ENCODE assay signal across 19 cellular contexts in the genomic region with DNA sequence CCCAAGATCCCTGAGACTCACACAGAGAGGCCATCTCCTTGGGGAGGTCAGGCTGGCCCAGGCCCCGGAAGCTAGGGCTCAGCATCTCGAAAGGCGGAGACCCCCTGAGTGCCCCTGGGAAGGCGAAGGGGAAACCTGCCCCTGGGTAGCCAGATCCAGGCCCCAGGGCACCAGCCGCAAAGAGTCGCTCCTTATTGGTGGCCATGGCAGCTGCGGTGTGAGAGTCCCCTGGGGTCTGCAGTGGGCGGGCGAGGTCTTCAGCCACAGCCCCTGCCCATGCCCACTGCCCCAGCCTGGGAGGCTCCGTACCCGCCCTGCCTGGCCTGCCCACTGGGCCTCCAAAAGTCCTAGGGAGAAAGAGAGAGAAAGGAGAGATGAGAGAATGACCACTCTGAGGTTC. TPM values are rescaled to one million over a fixed set of nuclear protein-coding genes. Genes with fewer than 3 reads are reported as not detected.
DNase-seq lines count a peak whose midpoint lies in the region; ATAC-seq and TF ChIP-seq lines count a peak whose summit lies in the region.
"Had no signal": no experiment of that assay in that cellular context is flagged by ENCODE, and none has a peak within 500 bp of the region (broad histone marks: within the 10 kb centered on the region; RNA-seq: fewer than 3 reads in every experiment).

No MANE protein-coding gene starts in this region.

- peak overlapping the region in 4 of 7 donors; percentile 59 to 98 (median 84) for H3K27ac Mint-ChIP-seq in CD4-positive, alpha-beta memory T cell
- peak overlapping the region; percentile 95 for H3K27ac Mint-ChIP-seq in T-helper 17 cell
- H3K27ac Mint-ChIP-seq in nephron progenitor cell = no peak overlapping the region

- intact Hi-C loops in CD4-positive, alpha-beta memory T cell (cut with micrococcal nuclease) = no loop called here
- intact Hi-C loops in lower lobe of right lung (cut with DNase I) (no loop called here), spleen (cut with DNase I; ENCODE audit: low total_unique reads) (no loop called here)

- CTCF ChIA-PET in CD4-positive, alpha-beta memory T cell (lab: Charles Lee; ENCODE audit: partially characterized antibody) = no interaction called here

- ATAC-seq in T-helper 17 cell (no peak), lower lobe of right lung (no peak), HG03135 (IDR thresholded peaks at IDR 0.05; ENCODE audit: unreplicated experiment) (no peak), GM19397 (IDR thresholded peaks at IDR 0.05; ENCODE audit: unreplicated experiment) (no peak)
- ATAC-seq: GM12878, Right ventricle myocardium inferior had no signal

- H3K27ac ChIP-seq in CD4-positive, alpha-beta memory T cell (ENCODE audit: low read depth, low read length) = no peak overlapping the region
- no peak overlapping the region for H3K27ac ChIP-seq in lower lobe of right lung
- no peak overlapping the region for H3K27ac ChIP-seq in spleen
- H3K27ac ChIP-seq: GM23248 had no signal

- TF ChIP-seq CTCF in lower lobe of right lung (IDR thresholded peaks at IDR 0.05) = no peak
- TF ChIP-seq CTCF in spleen (IDR thresholded peaks at IDR 0.05 in 8 of 11, conservative IDR thresholded peaks at IDR 0.05 in 3 of 11) = no peak
- TF ChIP-seq CTCF in nephron progenitor cell (IDR thresholded peaks at IDR 0.05) = no peak

- no peak for DNase-seq in CD4-positive, alpha-beta memory T cell
- DNase-seq in T-helper 17 cell = no peak
- DNase-seq in lower lobe of right lung = peak; percentile 32
- peak; percentile 70 for DNase-seq in spleen
- no peak for DNase-seq in nephron progenitor cell
- DNase-seq: AML-193, DMS79, GM23248, KG1, MG63, NCI-H1092 treated with DMSO at 0.1 percent for 48 hours, NCI-H187, NCI-H2171, NCI-H774 had no signal

- H3K4me3 Mint-ChIP-seq in CD4-positive, alpha-beta memory T cell = peak overlapping the region in 3 of 8 donors; percentile 36 to 55 (median 53)
- peak overlapping the region; percentile 74 for H3K4me3 Mint-ChIP-seq in T-helper 17 cell
- no peak overlapping the region for H3K4me3 Mint-ChIP-seq in nephron progenitor cell

- no peak for TF ChIP-seq POLR2A in spleen (IDR thresholded peaks at IDR 0.05)

- H3K4me1 Mint-ChIP-seq in CD4-positive, alpha-beta memory T cell = peaks cover 51 to 87% (median 71%) of the 10 kb centered on the region in 4 donors
- H3K4me1 Mint-ChIP-seq in T-helper 17 cell (peaks cover 80% of the 10 kb centered on the region), nephron progenitor cell (peaks cover 63% of the 10 kb centered on the region)

- no peaks in the 10 kb centered on the region for H3K27me3 ChIP-seq in CD4-positive, alpha-beta memory T cell (ENCODE audit: insufficient read depth, low read length)
- H3K27me3 ChIP-seq in lower lobe of right lung (ENCODE audit: low read depth) (no peaks in the 10 kb centered on the region), spleen (replicated peaks in 1 of 7) (peaks cover 0 to 13% (median 0%) of the 10 kb centered on the region in 7 donors)
- H3K27me3 ChIP-seq: MG63 had no signal

- peaks cover 85% of the 10 kb centered on the region for H3K4me1 ChIP-seq in CD4-positive, alpha-beta memory T cell (ENCODE audit: insufficient read depth, low read length)
- H3K4me1 ChIP-seq in lower lobe of right lung = peaks cover 61% of the 10 kb centered on the region
- peaks cover 16 to 48% (median 36%) of the 10 kb centered on the region in 6 donors for H3K4me1 ChIP-seq in spleen

- H3K9me3 ChIP-seq in CD4-positive, alpha-beta memory T cell (ENCODE audit: control insufficient read depth in 1 of 2, low read length in 2 of 2) = no peaks in the 10 kb centered on the region
- H3K9me3 ChIP-seq in T-helper 17 cell (ENCODE audit: control insufficient read depth, low read length, poor library complexity, severe bottlenecking) (no peaks in the 10 kb centered on the region), lower lobe of right lung (no peaks in the 10 kb centered on the region), spleen (no peaks in the 10 kb centered on the region)
- H3K9me3 ChIP-seq: MG63 had no signal

- 93 to 96% (median 95%) methylated on average over 9 to 11 of the region's 11 CpGs for WGBS in spleen, 5 donors

- H3K36me3 ChIP-seq in CD4-positive, alpha-beta memory T cell (ENCODE audit: insufficient read depth, low read length) = peaks cover 3% of the 10 kb centered on the region
- H3K36me3 ChIP-seq in lower lobe of right lung (peaks cover 7% of the 10 kb centered on the region), spleen (no peaks in the 10 kb centered on the region)
- H3K36me3 ChIP-seq: MG63 had no signal

- no peaks in the 10 kb centered on the region for H3K9me3 Mint-ChIP-seq in CD4-positive, alpha-beta memory T cell
- H3K9me3 Mint-ChIP-seq in nephron progenitor cell = no peaks in the 10 kb centered on the region

- no peaks in the 10 kb centered on the region for H3K27me3 Mint-ChIP-seq in CD4-positive, alpha-beta memory T cell
- H3K27me3 Mint-ChIP-seq in T-helper 17 cell = no peaks in the 10 kb centered on the region
- no peaks in the 10 kb centered on the region for H3K27me3 Mint-ChIP-seq in nephron progenitor cell (ENCODE audit: low read depth, poor library complexity)

- H3K36me3 Mint-ChIP-seq in CD4-positive, alpha-beta memory T cell = peaks cover 5 to 18% of the 10 kb centered on the region in 2 donors
- H3K36me3 Mint-ChIP-seq in T-helper 17 cell (ENCODE audit: low read depth) = peaks cover 11% of the 10 kb centered on the region
- no peaks in the 10 kb centered on the region for H3K36me3 Mint-ChIP-seq in nephron progenitor cell (ENCODE audit: low read depth)

- no peak overlapping the region for H3K4me3 ChIP-seq in CD4-positive, alpha-beta memory T cell (ENCODE audit: low read length in 2 of 2)
- H3K4me3 ChIP-seq in lower lobe of right lung (no peak overlapping the region), spleen (no peak overlapping the region)
- H3K4me3 ChIP-seq: GM12878, GM23248, MG63 had no signal

- POLR2A ChIA-PET in CD4-positive, alpha-beta memory T cell (lab: Charles Lee; ENCODE audit: partially characterized antibody) = interaction anchor here (1.3 to 1.5 kb wide), 3 partner anchors 8 to 27 kb away, joined by 3 to 5 read pairs (median 3); a partner anchor contains a TSS

RNA-seq across cellular contexts. Expression of a gene that starts 4.7 kb away (rescaled TPM):
- 10 to 100 TPM; 84.7 to 86.0 TPM for total RNA-seq in CD4-positive, alpha-beta memory T cell
- polyA plus RNA-seq in CD4-positive, alpha-beta memory T cell = 10 to 100 TPM; 13.2 to 25.1 TPM
- total RNA-seq in T-helper 17 cell = 10 to 100 TPM; 57.6 to 57.8 TPM
- total RNA-seq in lower lobe of right lung = 30.1 TPM
- 10 to 100 TPM in 5 of 7 donors, 1 to 10 TPM in 2; 9.4 to 20.8 (median 14.4) TPM for total RNA-seq in spleen
- polyA plus RNA-seq in spleen = 10 to 100 TPM in 1 of 3 donors, 1 to 10 TPM in 2; 4.6 to 10.1 (median 4.9) TPM

RNA-seq across cellular contexts. Expression of a gene that starts 20.3 kb away (rescaled TPM):
- total RNA-seq in CD4-positive, alpha-beta memory T cell = 100 to 1,000 TPM; 382 to 397 TPM
- polyA plus RNA-seq in CD4-positive, alpha-beta memory T cell = 100 to 1,000 TPM; 271 to 374 TPM
- total RNA-seq in T-helper 17 cell (100 to 1,000 TPM; 306 to 367 TPM), lower lobe of right lung (9.7 TPM), spleen (10 to 100 TPM; 35.5 to 75.5 (median 62.2) TPM)
- 10 to 100 TPM; 23.9 to 62.5 (median 46.5) TPM for polyA plus RNA-seq in spleen
- total RNA-seq: NCI-H460 had no signal

RNA-seq across cellular contexts. Expression of a gene that starts 40.8 kb away (rescaled TPM):
- under 1 TPM; 0.20 to 0.55 TPM for total RNA-seq in CD4-positive, alpha-beta memory T cell
- under 1 TPM in 1 of 2 donors, not detected in 1; 0.16 TPM for polyA plus RNA-seq in CD4-positive, alpha-beta memory T cell
- total RNA-seq in T-helper 17 cell = under 1 TPM; 0.30 to 0.83 TPM
- total RNA-seq in lower lobe of right lung = 2.2 TPM
- total RNA-seq in spleen = 1 to 10 TPM; 1.7 to 7.2 (median 4.7) TPM
- polyA plus RNA-seq in spleen = 1 to 10 TPM in 1 of 3 donors, under 1 TPM in 2; 0.85 to 1.9 (median 0.93) TPM

RNA-seq across cellular contexts. Expression of a gene that starts 46.6 kb away (rescaled TPM):
- total RNA-seq in CD4-positive, alpha-beta memory T cell = 10 to 100 TPM; 62.5 to 64.2 TPM
- polyA plus RNA-seq in CD4-positive, alpha-beta memory T cell = 1 to 10 TPM; 1.1 to 2.9 TPM
- 10 to 100 TPM; 57.2 to 61.0 TPM for total RNA-seq in T-helper 17 cell
- 39.2 TPM for total RNA-seq in lower lobe of right lung
- 10 to 100 TPM; 33.7 to 73.0 (median 39.7) TPM for total RNA-seq in spleen
- polyA plus RNA-seq in spleen = 10 to 100 TPM; 17.9 to 36.3 (median 34.1) TPM

RNA-seq across cellular contexts. Expression of a gene that starts 46.8 kb away (rescaled TPM):
- 100 to 1,000 TPM; 109 to 113 TPM for total RNA-seq in CD4-positive, alpha-beta memory T cell
- 1 to 10 TPM in 1 of 2 donors, under 1 TPM in 1; 0.90 to 3.5 TPM for polyA plus RNA-seq in CD4-positive, alpha-beta memory T cell
- 10 to 100 TPM; 24.3 to 34.6 TPM for total RNA-seq in T-helper 17 cell
- 49.5 TPM for total RNA-seq in lower lobe of right lung
- total RNA-seq in spleen = 10 to 100 TPM; 23.6 to 66.1 (median 45.1) TPM
- 10 to 100 TPM in 1 of 3 donors, 1 to 10 TPM in 2; 5.6 to 12.1 (median 7.5) TPM for polyA plus RNA-seq in spleen

Comparison
In these comparisons a context has a peak if more than half of its experiments do, and no peak if none do; other contexts are left out.
1. DNase-seq: peak in lower lobe of right lung (single experiment) and spleen (single experiment); none in CD4-positive, alpha-beta memory T cell (0 of 5), T-helper 17 cell (0 of 3) and nephron progenitor cell (single experiment).
2. RNA of a gene that starts 20.3 kb away (total RNA-seq): 382 to 397 TPM in CD4-positive, alpha-beta memory T cell and 306 to 367 TPM in T-helper 17 cell; 35.5 to 75.5 TPM in spleen and 9.7 TPM in lower lobe of right lung (single experiment); every median in the first group is over 4 times any median in the second.